In genomic region chr19:1257475-1258160, GRCh38 we compare ENCODE assay signal across 10 cellular contexts. TPM values are rescaled to one million over a fixed set of nuclear protein-coding genes. Genes with fewer than 3 reads are reported as not detected.
DNase-seq lines count a peak whose midpoint lies in the region; ATAC-seq and TF ChIP-seq lines count a peak whose summit lies in the region.
"Had no signal": no experiment of that assay in that cellular context is flagged by ENCODE, and none has a peak within 500 bp of the region (broad histone marks: within the 10 kb centered on the region; RNA-seq: fewer than 3 reads in every experiment).

No MANE protein-coding gene starts in this region.

- H3K27ac ChIP-seq in CD4-positive, alpha-beta T cell (ENCODE audit: low read depth, low read length) = peak overlapping the region; percentile 52
- H3K27ac ChIP-seq in OCI-LY1 (ENCODE audit: low read depth, low read length, poor library complexity, severe bottlenecking) (peak overlapping the region; percentile 97), epithelial cell of prostate (peak overlapping the region; percentile 99), psoas muscle (peak overlapping the region; percentile 85)

- peaks cover 50% of the 10 kb centered on the region for H3K4me1 Mint-ChIP-seq in CD4-positive, alpha-beta T cell (ENCODE audit: low read depth)

- no peak overlapping the region for H2AFZ ChIP-seq in OCI-LY1 (ENCODE audit: low read length)

- peaks cover 5% of the 10 kb centered on the region; the same call in 1 of the 2 replicates for H3F3A ChIP-seq in OCI-LY1 (ENCODE audit: insufficient read depth, low read length)

- H3K27me3 ChIP-seq in CD4-positive, alpha-beta T cell (ENCODE audit: control insufficient read depth, insufficient read depth, low read length) = no peaks in the 10 kb centered on the region
- no peaks in the 10 kb centered on the region for H3K27me3 ChIP-seq in OCI-LY1 (ENCODE audit: insufficient read depth, low read length)
- H3K27me3 ChIP-seq in psoas muscle (ENCODE audit: insufficient read depth in 3 of 3, low read length in 2 of 3) = no peaks in the 10 kb centered on the region
- H3K27me3 ChIP-seq: MG63 had no signal

- no peaks in the 10 kb centered on the region for H3K27me3 Mint-ChIP-seq in CD4-positive, alpha-beta T cell

- peaks cover 47% of the 10 kb centered on the region for H3K36me3 ChIP-seq in OCI-LY1 (ENCODE audit: insufficient read depth, low read length)
- H3K36me3 ChIP-seq in psoas muscle (ENCODE audit: insufficient read depth in 1 of 2, low read depth in 1 of 2) = peaks cover 13 to 52% of the 10 kb centered on the region in 2 donors

- WGBS in psoas muscle, 3 donors = 60 to 68% (median 61%) methylated on average over 23 of the region's 23 CpGs

- intact Hi-C loops in CD4-positive, alpha-beta T cell (cut with DNase I, micrococcal nuclease) = no loop called here
- intact Hi-C loops in psoas muscle (cut with DNase I) = no loop called here

- POLR2A ChIA-PET in CD4-positive, alpha-beta T cell (lab: Charles Lee) = interaction anchor here (1.0 to 7.1 kb wide), 3 partner anchors 8 to 11 kb away, joined by 3 to 117 read pairs (median 4); partner anchors contain the start of gene CIRBP

- H3K9me2 ChIP-seq in OCI-LY1 (ENCODE audit: low read depth, low read length) = no peaks in the 10 kb centered on the region

- H3K9me3 ChIP-seq in CD4-positive, alpha-beta T cell (ENCODE audit: control insufficient read depth, low read length) = no peaks in the 10 kb centered on the region
- H3K9me3 ChIP-seq in OCI-LY1 (ENCODE audit: low read length) = no peaks in the 10 kb centered on the region
- H3K9me3 ChIP-seq in psoas muscle = no peaks in the 10 kb centered on the region
- H3K9me3 ChIP-seq: MG63 had no signal

- DNase-seq in CD4-positive, alpha-beta T cell = no peak
- DNase-seq in epithelial cell of prostate (ENCODE audit: low read depth, low spot score) (no peak), psoas muscle (no peak), NCI-H1436 (lab: John Stamatoyannopoulos, UW) (no peak), NOMO-1 (lab: John Stamatoyannopoulos, UW; ENCODE audit: unreplicated experiment in 2 of 2) (no peak), medulla oblongata (ENCODE audit: extremely low spot score) (no peak)
- DNase-seq: HCEC 1CT, MG63 had no signal

- H3K79me2 ChIP-seq in OCI-LY1 (ENCODE audit: insufficient read depth, low read length) = no peaks in the 10 kb centered on the region

- no peaks in the 10 kb centered on the region for H4K20me1 ChIP-seq in OCI-LY1 (ENCODE audit: insufficient read depth, low read length)

- peak overlapping the region; percentile 77; the same call in 1 of the 2 replicates for H3K9ac ChIP-seq in OCI-LY1 (ENCODE audit: low read length)

- no peak for ATAC-seq in CD4-positive, alpha-beta T cell (ENCODE audit: poor library complexity)
- ATAC-seq in psoas muscle (no peak), GM21515 (IDR thresholded peaks at IDR 0.05; ENCODE audit: unreplicated experiment) (no peak)

- no peak overlapping the region for H3K4me3 ChIP-seq in OCI-LY1 (ENCODE audit: low read depth, low read length, poor library complexity, severe bottlenecking)
- H3K4me3 ChIP-seq in psoas muscle = no peak overlapping the region
- H3K4me3 ChIP-seq: MG63 had no signal

- CTCF ChIA-PET in CD4-positive, alpha-beta T cell (lab: Charles Lee) = interaction anchor here (1.5 kb wide), 1 partner anchor 13 kb away, joined by 7 read pairs; no protein-coding TSS in a partner anchor

- peaks cover 58% of the 10 kb centered on the region for H3K36me3 Mint-ChIP-seq in CD4-positive, alpha-beta T cell (ENCODE audit: low read depth)

- no peaks in the 10 kb centered on the region for H3K9me3 Mint-ChIP-seq in CD4-positive, alpha-beta T cell

- peak overlapping the region; percentile 95 for H3K27ac Mint-ChIP-seq in CD4-positive, alpha-beta T cell

- no peak for TF ChIP-seq CTCF in CD4-positive, alpha-beta T cell (IDR thresholded peaks at IDR 0.05)
- no peak for TF ChIP-seq CTCF in OCI-LY1 (IDR thresholded peaks at IDR 0.05; ENCODE audit: low read length)
- no peak for TF ChIP-seq CTCF in psoas muscle (IDR thresholded peaks at IDR 0.05)

- H3K4me3 Mint-ChIP-seq in CD4-positive, alpha-beta T cell = peak overlapping the region; percentile 91

- peak overlapping the region; percentile 86; the same call in 1 of the 2 replicates for H3K4me2 ChIP-seq in OCI-LY1 (ENCODE audit: low read length)

- H3K4me1 ChIP-seq in OCI-LY1 (ENCODE audit: insufficient read depth, low read length, severe bottlenecking) = peaks cover 56% of the 10 kb centered on the region
- H3K4me1 ChIP-seq in psoas muscle = peaks cover 69% of the 10 kb centered on the region

RNA-seq across cellular contexts. Expression of gene MIDN, which starts 9.2 kb away (rescaled TPM):
- total RNA-seq in CD4-positive, alpha-beta T cell = 100 to 1,000 TPM; 214 to 228 TPM
- 100 to 1,000 TPM in 3 of 4 donors, 10 to 100 TPM in 1; 84.7 to 331 (median 217) TPM for total RNA-seq in psoas muscle
- polyA plus RNA-seq in psoas muscle = 100 to 1,000 TPM in 1 of 3 donors, 10 to 100 TPM in 2; 29.2 to 147 (median 36.4) TPM

RNA-seq across cellular contexts. Expression of gene CIRBP, which starts 11.5 kb away (rescaled TPM):
- total RNA-seq in CD4-positive, alpha-beta T cell = 100 to 1,000 TPM; 614 to 628 TPM
- total RNA-seq in psoas muscle = 100 to 1,000 TPM; 137 to 591 (median 245) TPM
- 100 to 1,000 TPM; 249 to 321 (median 317) TPM for polyA plus RNA-seq in psoas muscle

RNA-seq across cellular contexts. Expression of gene ATP5F1D, which starts 16.1 kb away (rescaled TPM):
- 10 to 100 TPM; 77.6 to 92.6 TPM for total RNA-seq in CD4-positive, alpha-beta T cell
- total RNA-seq in psoas muscle = 100 to 1,000 TPM; 362 to 759 (median 472) TPM
- 100 to 1,000 TPM; 310 to 858 (median 690) TPM for polyA plus RNA-seq in psoas muscle

RNA-seq across cellular contexts. Expression of gene FAM174C, which starts 17.7 kb away (rescaled TPM):
- total RNA-seq in CD4-positive, alpha-beta T cell = 10 to 100 TPM; 32.0 to 38.3 TPM
- total RNA-seq in psoas muscle = 10 to 100 TPM in 3 of 4 donors, 1 to 10 TPM in 1; 9.0 to 18.1 (median 14.0) TPM
- polyA plus RNA-seq in psoas muscle = 10 to 100 TPM; 21.8 to 88.8 (median 47.6) TPM

RNA-seq across cellular contexts. Expression of gene CBARP, which starts 19.8 kb away (rescaled TPM):
- total RNA-seq in CD4-positive, alpha-beta T cell = under 1 TPM in 1 of 2 experiments, not detected in 1; 0.22 TPM
- 1 to 10 TPM in 2 of 4 donors, under 1 TPM in 2; 0.41 to 4.0 (median 1.5) TPM for total RNA-seq in psoas muscle
- 10 to 100 TPM in 1 of 3 donors, under 1 TPM in 2; 0.75 to 19.0 (median 0.88) TPM for polyA plus RNA-seq in psoas muscle
